Comparison of ENCODE assay signal across 8 cellular contexts in genomic region chr1:29332204-29332603, GRCh38.
DNase-seq lines count a peak whose midpoint lies in the region; ATAC-seq, FAIRE-seq and TF ChIP-seq lines count a peak whose summit lies in the region.

No MANE protein-coding gene starts in this region.

- peak; percentile 69 for ATAC-seq in activated CD8-positive, alpha-beta T cell treated with anti-CD3 and anti-CD28 coated beads for 36 hours
- no peak for ATAC-seq in HG02588 (IDR thresholded peaks at IDR 0.05; ENCODE audit: unreplicated experiment)
- no peak for ATAC-seq in activated T-helper 17 cell treated with anti-CD3 and anti-CD28 coated beads, Interleukin-2, amount 50 U/mL, for 72 hours (replicated peaks)

- peaks cover 11% of the 10 kb centered on the region for H3K27me3 Mint-ChIP-seq in activated CD8-positive, alpha-beta T cell treated with anti-CD3 and anti-CD28 coated beads for 36 hours
- peaks cover 25% of the 10 kb centered on the region for H3K27me3 Mint-ChIP-seq in activated T-helper 17 cell treated with anti-CD3 and anti-CD28 coated beads, Interleukin-2, amount 50 U/mL, for 72 hours

- no peak overlapping the region for H3K4me3 Mint-ChIP-seq in activated CD8-positive, alpha-beta T cell treated with anti-CD3 and anti-CD28 coated beads for 36 hours
- no peak overlapping the region for H3K4me3 Mint-ChIP-seq in activated T-helper 17 cell treated with anti-CD3 and anti-CD28 coated beads, Interleukin-2, amount 50 U/mL, for 72 hours

- no peaks in the 10 kb centered on the region for H3K4me1 Mint-ChIP-seq in activated CD8-positive, alpha-beta T cell treated with anti-CD3 and anti-CD28 coated beads for 36 hours (ENCODE audit: low read depth)
- no peaks in the 10 kb centered on the region for H3K4me1 Mint-ChIP-seq in activated T-helper 17 cell treated with anti-CD3 and anti-CD28 coated beads, Interleukin-2, amount 50 U/mL, for 72 hours

- peaks cover 4% of the 10 kb centered on the region for H3K9me3 Mint-ChIP-seq in activated CD8-positive, alpha-beta T cell treated with anti-CD3 and anti-CD28 coated beads for 36 hours
- H3K9me3 Mint-ChIP-seq in activated T-helper 17 cell treated with anti-CD3 and anti-CD28 coated beads, Interleukin-2, amount 50 U/mL, for 72 hours: no peaks in the 10 kb centered on the region

- CTCF ChIA-PET in activated CD8-positive, alpha-beta T cell treated with anti-CD3 and anti-CD28 coated beads for 36 hours (lab: Charles Lee): interaction anchor here (0.8 to 1.6 kb wide), 3 partner anchors 9 to 84 kb away, joined by 3 to 5 read pairs (median 3); no protein-coding TSS in a partner anchor

- peak; percentile 50 for TF ChIP-seq CTCF in activated CD8-positive, alpha-beta T cell treated with anti-CD3 and anti-CD28 coated beads for 36 hours (IDR thresholded peaks at IDR 0.05)

- H3K27ac Mint-ChIP-seq in activated CD8-positive, alpha-beta T cell treated with anti-CD3 and anti-CD28 coated beads for 36 hours: no peak overlapping the region
- no peak overlapping the region for H3K27ac Mint-ChIP-seq in activated T-helper 17 cell treated with anti-CD3 and anti-CD28 coated beads, Interleukin-2, amount 50 U/mL, for 72 hours

- in situ Hi-C loops in KBM-7 (cut with MboI; ENCODE audit: low pct_unique_long_range_greater_than_20kb, low sequenced_read_pairs): no loop called here

- FAIRE-seq in GM19239 (lab: Jason Lieb, UNC): no peak

- intact Hi-C loops in activated CD8-positive, alpha-beta T cell treated with anti-CD3 and anti-CD28 coated beads for 36 hours (cut with micrococcal nuclease): no loop called here

- POLR2A ChIA-PET in activated CD8-positive, alpha-beta T cell treated with anti-CD3 and anti-CD28 coated beads for 36 hours (lab: Charles Lee): interaction anchor here (1.4 kb wide), 1 partner anchor 12 kb away, joined by 4 read pairs; no protein-coding TSS in a partner anchor

- H3K36me3 Mint-ChIP-seq in activated CD8-positive, alpha-beta T cell treated with anti-CD3 and anti-CD28 coated beads for 36 hours (ENCODE audit: low read depth): no peaks in the 10 kb centered on the region
- no peaks in the 10 kb centered on the region for H3K36me3 Mint-ChIP-seq in activated T-helper 17 cell treated with anti-CD3 and anti-CD28 coated beads, Interleukin-2, amount 50 U/mL, for 72 hours (ENCODE audit: low read depth)

- peak; percentile 3 for DNase-seq in NCI-H345 (lab: John Stamatoyannopoulos, UW)
- no peak for DNase-seq in NCI-H345 treated with DMSO at 0.1 percent for 48 hours (lab: John Stamatoyannopoulos, UW; ENCODE audit: unreplicated experiment)
- DNase-seq in KBM-7: peak; percentile 50
- peak; percentile 52 for DNase-seq in activated CD8-positive, alpha-beta T cell treated with anti-CD3 and anti-CD28 coated beads for 36 hours
- peak; percentile 33 to 47 for DNase-seq in lung microvascular endothelial cell (ENCODE audit: low read depth in 2 of 2)
- DNase-seq in GM19239 (ENCODE audit: insufficient read length, low spot score): no peak

Comparison
In these comparisons a context has a peak if more than half of its experiments do, and no peak if none do; other contexts are left out.
1. DNase-seq: peak in NCI-H345 (single experiment), KBM-7 (single experiment), activated CD8-positive, alpha-beta T cell treated with anti-CD3 and anti-CD28 coated beads for 36 hours (single experiment) and lung microvascular endothelial cell (2 of 2); none in NCI-H345 treated with DMSO at 0.1 percent for 48 hours (single experiment) and GM19239 (single experiment).